In the genomic region with DNA sequence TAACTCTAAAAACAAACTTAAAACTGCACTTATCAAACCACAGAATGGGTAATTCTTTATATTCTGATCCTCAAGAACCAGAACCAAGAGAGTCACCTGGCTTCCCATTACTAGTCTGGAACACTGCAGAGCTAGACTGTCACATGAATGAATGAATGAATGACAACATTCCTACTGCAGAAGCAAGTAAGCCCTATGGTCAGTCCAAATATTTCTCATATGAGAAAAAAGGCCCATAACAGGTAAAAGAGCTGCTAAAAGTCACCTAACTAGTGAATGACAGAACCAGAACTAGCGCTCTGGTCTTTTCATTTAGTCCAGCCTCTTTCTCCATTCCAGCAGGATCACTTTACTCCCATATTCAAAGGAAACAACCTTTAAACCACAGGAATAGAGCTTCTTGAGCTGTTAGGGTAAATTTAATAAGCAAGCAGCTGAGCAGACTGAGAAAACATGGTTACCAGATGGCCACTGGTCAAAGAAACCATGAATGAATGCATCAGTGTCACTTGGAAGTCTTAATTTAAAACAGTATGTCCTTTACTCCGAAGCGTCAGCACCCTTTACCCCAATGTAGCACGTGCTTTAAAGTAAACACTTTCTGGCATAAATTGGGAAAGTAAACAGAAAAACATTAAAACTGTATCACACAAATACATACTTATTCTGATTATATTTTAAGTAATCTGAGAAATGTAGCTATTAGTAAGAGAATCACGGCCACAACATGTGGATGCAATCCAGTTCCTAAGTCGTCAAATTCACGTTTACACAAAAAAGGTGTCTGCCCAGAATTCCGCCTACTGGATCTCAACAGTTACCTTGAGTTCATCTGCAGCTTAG, we compare ENCODE assay signal across 9 cellular contexts. TPM values are rescaled to one million over a fixed set of nuclear protein-coding genes. Genes with fewer than 3 reads are reported as not detected.
DNase-seq lines count a peak whose midpoint lies in the region; ATAC-seq and TF ChIP-seq lines count a peak whose summit lies in the region.
"Had no signal": no experiment of that assay in that cellular context is flagged by ENCODE, and none has a peak within 500 bp of the region (broad histone marks: within the 10 kb centered on the region; RNA-seq: fewer than 3 reads in every experiment).

No MANE protein-coding gene starts in this region.

- H3K27ac ChIP-seq in right lobe of liver (peak overlapping the region in 1 of 3 donors; percentile 9), upper lobe of right lung (no peak overlapping the region)

- H3K27me3 Mint-ChIP-seq in activated naive CD4-positive, alpha-beta T cell treated with anti-CD3 and anti-CD28 coated beads, Interleukin-2, amount 10 ng/mL, durations not matched to agents 7 days and 5 days = peaks cover 8% of the 10 kb centered on the region

- H3K4me3 ChIP-seq in adipocyte (ENCODE audit: low read length) = peak overlapping the region; percentile 96
- H3K4me3 ChIP-seq in right lobe of liver = peak overlapping the region; percentile 89 to 98 (median 92)
- H3K4me3 ChIP-seq in upper lobe of right lung = peak overlapping the region; percentile 93

- CTCF ChIA-PET in activated naive CD4-positive, alpha-beta T cell treated with anti-CD3 and anti-CD28 coated beads, Interleukin-2, amount 10 ng/mL, durations not matched to agents 7 days and 5 days (lab: Charles Lee) = interaction anchor here (1.6 kb wide), 1 partner anchor 314 kb away, joined by 7 read pairs; no protein-coding TSS in a partner anchor

- H3K9me3 ChIP-seq in adipocyte (ENCODE audit: control insufficient read depth, low read length) (no peaks in the 10 kb centered on the region), right lobe of liver (no peaks in the 10 kb centered on the region), upper lobe of right lung (no peaks in the 10 kb centered on the region)

- H3K27me3 ChIP-seq in adipocyte (replicated peaks; ENCODE audit: control insufficient read depth, insufficient read depth, low read length) (no peaks in the 10 kb centered on the region), right lobe of liver (no peaks in the 10 kb centered on the region), upper lobe of right lung (no peaks in the 10 kb centered on the region)

- H3K36me3 ChIP-seq in adipocyte (ENCODE audit: control insufficient read depth, insufficient read depth, low read length, severe bottlenecking) (peaks cover 1% of the 10 kb centered on the region), right lobe of liver (peaks cover 0 to 9% (median 0%) of the 10 kb centered on the region in 4 donors), upper lobe of right lung (peaks cover 7% of the 10 kb centered on the region)

- WGBS in right lobe of liver (ENCODE audit: insufficient coverage, low coverage, low lambda C conversion rate, missing lambda C conversion rate) = 27% methylated on average over 8 of the region's 8 CpGs

- TF ChIP-seq CTCF in right lobe of liver (IDR thresholded peaks at IDR 0.05) = no peak
- TF ChIP-seq CTCF in upper lobe of right lung (IDR thresholded peaks at IDR 0.05) = no peak

- peaks cover 38% of the 10 kb centered on the region for H3K4me1 ChIP-seq in adipocyte (ENCODE audit: control insufficient read depth, insufficient read depth, low read length)
- peaks cover 0 to 23% (median 2%) of the 10 kb centered on the region in 4 donors for H3K4me1 ChIP-seq in right lobe of liver
- peaks cover 32% of the 10 kb centered on the region for H3K4me1 ChIP-seq in upper lobe of right lung

- H3K9me3 Mint-ChIP-seq in activated naive CD4-positive, alpha-beta T cell treated with anti-CD3 and anti-CD28 coated beads, Interleukin-2, amount 10 ng/mL, durations not matched to agents 7 days and 5 days = no peaks in the 10 kb centered on the region

- no peak for TF ChIP-seq POLR2A in right lobe of liver (IDR thresholded peaks at IDR 0.05)

- ATAC-seq in right lobe of liver = no peak
- ATAC-seq in upper lobe of right lung = no peak
- ATAC-seq in HG03280 (IDR thresholded peaks at IDR 0.05; ENCODE audit: unreplicated experiment) = no peak
- ATAC-seq in HG03342 (IDR thresholded peaks at IDR 0.05; ENCODE audit: unreplicated experiment) = no peak

- H3K4me3 Mint-ChIP-seq in activated naive CD4-positive, alpha-beta T cell treated with anti-CD3 and anti-CD28 coated beads, Interleukin-2, amount 10 ng/mL, durations not matched to agents 7 days and 5 days = peak overlapping the region; percentile 92

- intact Hi-C loops in right lobe of liver (cut with DNase I) (loop anchor here (10.0 kb wide), 1 partner anchor 307 kb away; no protein-coding TSS in a partner anchor), upper lobe of right lung (cut with DNase I) (no loop called here)

- H3K36me3 Mint-ChIP-seq in activated naive CD4-positive, alpha-beta T cell treated with anti-CD3 and anti-CD28 coated beads, Interleukin-2, amount 10 ng/mL, durations not matched to agents 7 days and 5 days = peaks cover 10% of the 10 kb centered on the region

- peak overlapping the region; percentile 13 for H3K27ac Mint-ChIP-seq in activated naive CD4-positive, alpha-beta T cell treated with anti-CD3 and anti-CD28 coated beads, Interleukin-2, amount 10 ng/mL, durations not matched to agents 7 days and 5 days

- peaks cover 58% of the 10 kb centered on the region for H3K4me1 Mint-ChIP-seq in activated naive CD4-positive, alpha-beta T cell treated with anti-CD3 and anti-CD28 coated beads, Interleukin-2, amount 10 ng/mL, durations not matched to agents 7 days and 5 days

- H3K9ac ChIP-seq in adipocyte (ENCODE audit: low read length) = peak overlapping the region; percentile 90

- DNase-seq in activated naive CD4-positive, alpha-beta T cell treated with anti-CD3 and anti-CD28 coated beads, Interleukin-2, amount 10 ng/mL, durations not matched to agents 7 days and 5 days = no peak
- DNase-seq in activated naive CD4-positive, alpha-beta T cell treated with anti-CD3 and anti-CD28 coated beads, Interleukin-2, amount 50 U/mL, for 16 hours = no peak
- peak; percentile 30 for DNase-seq in adipocyte (ENCODE audit: low read depth)
- no peak for DNase-seq in right lobe of liver
- DNase-seq in upper lobe of right lung = no peak
- no peak for DNase-seq in pons (ENCODE audit: low spot score)
- DNase-seq: kidney glomerular epithelial cell had no signal

RNA-seq across cellular contexts. Expression of gene PREP, which starts 1.4 kb away (rescaled TPM):
- total RNA-seq in right lobe of liver (10 to 100 TPM; 14.8 to 18.8 (median 16.7) TPM), upper lobe of right lung (32.9 TPM)
